In genomic region chr9:91426123-91426745, GRCh38 we compare ENCODE assay signal across 1 cellular context.
TF ChIP-seq lines count a peak whose summit lies in the region.

No MANE protein-coding gene starts in this region.

TF ChIP-seq in GM12878, 131 proteins besides CTCF, POLR2A, EP300 and RAD21 (continued from another document):
- TF ChIP-seq ZBTB4 (CRISPR knock-in tag; IDR thresholded peaks at IDR 0.05) (no peak), PRDM15 (CRISPR knock-in tag; IDR thresholded peaks at IDR 0.05) (no peak), SMC3 (IDR thresholded peaks at IDR 0.05; ENCODE audit: borderline replicate concordance, low read length) (peak; percentile 91), ZNF207 (IDR thresholded peaks at IDR 0.05; ENCODE audit: borderline replicate concordance) (no peak), SPI1 (IDR thresholded peaks at IDR 0.05; ENCODE audit: borderline replicate concordance, insufficient read depth, low read depth, low read length) (peak; percentile 13; the same call in 1 of the 2 replicates), SIX5 (IDR thresholded peaks at IDR 0.05; ENCODE audit: low read depth, low read length, severe bottlenecking) (no peak), IKZF2 (IDR thresholded peaks at IDR 0.05) (no peak), KAT2A (conservative IDR thresholded peaks at IDR 0.05; ENCODE audit: control insufficient read depth, low read depth, low read length) (no peak), ZBED1 (IDR thresholded peaks at IDR 0.05; ENCODE audit: borderline replicate concordance) (no peak), MYC (IDR thresholded peaks at IDR 0.05; ENCODE audit: insufficient read depth, insufficient read length, insufficient replicate concordance, low read length, severe bottlenecking) (no peak)
TF ChIP-seq in GM12878: peak in this region for 3.
